ENCODE assay signal across 25 cellular contexts in the genomic region with DNA sequence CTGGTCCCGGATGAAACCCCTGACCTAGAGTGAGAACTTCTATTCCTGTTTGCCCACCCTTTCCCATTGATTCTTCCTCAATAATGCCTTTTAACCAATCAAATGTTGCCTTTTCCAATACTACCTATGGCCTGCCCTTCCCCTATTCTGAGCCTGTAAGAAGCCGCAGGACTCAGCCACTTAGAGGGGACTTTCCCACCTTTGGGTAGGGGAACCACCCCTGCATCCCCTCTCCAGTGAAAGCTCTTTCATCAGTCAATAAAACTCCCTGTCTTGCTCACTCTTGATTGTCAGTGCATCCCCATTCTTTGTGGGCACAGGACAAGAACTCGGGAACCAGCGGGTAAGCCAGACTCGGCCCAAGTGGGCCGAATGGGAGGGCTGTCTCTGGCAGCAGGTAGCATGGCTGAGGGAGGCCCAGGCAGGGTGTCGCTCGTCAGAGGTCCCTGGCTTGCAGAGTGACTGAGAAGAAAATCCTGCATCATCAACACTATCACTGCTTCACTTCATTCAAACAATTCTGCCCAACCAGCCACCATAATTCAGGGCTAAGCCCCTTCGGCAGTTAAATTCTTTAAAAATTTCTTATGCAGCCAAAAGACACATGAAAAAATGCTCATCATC. TPM values are rescaled to one million over a fixed set of nuclear protein-coding genes. Genes with fewer than 3 reads are reported as not detected.
DNase-seq lines count a peak whose midpoint lies in the region; ATAC-seq and TF ChIP-seq lines count a peak whose summit lies in the region.
"Had no signal": no experiment of that assay in that cellular context is flagged by ENCODE, and none has a peak within 500 bp of the region (broad histone marks: within the 10 kb centered on the region; RNA-seq: fewer than 3 reads in every experiment).

No MANE protein-coding gene starts in this region.

- no peak overlapping the region for H3K27ac ChIP-seq in right lobe of liver
- H3K27ac ChIP-seq in stomach, result no peak overlapping the region
- H3K27ac ChIP-seq in heart left ventricle, result no peak overlapping the region

- no peaks in the 10 kb centered on the region for H3K9me3 Mint-ChIP-seq in natural killer cell treated with Interleukin-12 subunit alpha and Interleukin-12 subunit beta and Interleukin-15 and Interleukin-18, amount 100 ng/mL, for 72 hours
- H3K9me3 Mint-ChIP-seq in natural killer cell, result no peaks in the 10 kb centered on the region
- H3K9me3 Mint-ChIP-seq in stimulated activated naive B cell treated with anti-CD40 and anti-IgM and Interleukin-4, amounts not matched to agents 10 μg/mL and 1 μg/mL and 100 μg/mL, for 72 hours, result no peaks in the 10 kb centered on the region
- H3K9me3 Mint-ChIP-seq: GM23338, T-cell, type B pancreatic cell had no signal

- peaks cover 7 to 10% of the 10 kb centered on the region in 2 donors for H3K4me1 Mint-ChIP-seq in natural killer cell treated with Interleukin-12 subunit alpha and Interleukin-12 subunit beta and Interleukin-15 and Interleukin-18, amount 100 ng/mL, for 72 hours (ENCODE audit: low read depth in 2 of 2)
- H3K4me1 Mint-ChIP-seq in natural killer cell, result peaks cover 5 to 19% of the 10 kb centered on the region in 2 donors
- H3K4me1 Mint-ChIP-seq in stimulated activated naive B cell treated with anti-CD40 and anti-IgM and Interleukin-4, amounts not matched to agents 10 μg/mL and 1 μg/mL and 100 μg/mL, for 72 hours, result peaks cover 14 to 19% of the 10 kb centered on the region in 2 donors
- H3K4me1 Mint-ChIP-seq: CD14-positive monocyte, GM23338 had no signal

- no peak for TF ChIP-seq EP300 in stomach (IDR thresholded peaks at IDR 0.05)

- H3K27me3 ChIP-seq in right lobe of liver, result no peaks in the 10 kb centered on the region
- no peaks in the 10 kb centered on the region for H3K27me3 ChIP-seq in stomach
- no peaks in the 10 kb centered on the region for H3K27me3 ChIP-seq in heart left ventricle

- peak overlapping the region in 1 of 2 donors; percentile 73 for H3K27ac Mint-ChIP-seq in natural killer cell treated with Interleukin-12 subunit alpha and Interleukin-12 subunit beta and Interleukin-15 and Interleukin-18, amount 100 ng/mL, for 72 hours
- no peak overlapping the region for H3K27ac Mint-ChIP-seq in natural killer cell
- peak overlapping the region; percentile 67 for H3K27ac Mint-ChIP-seq in stimulated activated naive B cell treated with anti-CD40 and anti-IgM and Interleukin-4, amounts not matched to agents 10 μg/mL and 1 μg/mL and 100 μg/mL, for 72 hours
- H3K27ac Mint-ChIP-seq: CD14-positive monocyte, GM23338, T-cell, type B pancreatic cell had no signal

- TF ChIP-seq POLR2A in right lobe of liver (IDR thresholded peaks at IDR 0.05), result no peak
- TF ChIP-seq POLR2A in stomach (IDR thresholded peaks at IDR 0.05), result no peak
- TF ChIP-seq POLR2A in heart left ventricle (IDR thresholded peaks at IDR 0.05), result no peak

- H3K4me1 ChIP-seq in right lobe of liver (no peaks in the 10 kb centered on the region), stomach (peaks cover 0 to 6% (median 0%) of the 10 kb centered on the region in 4 donors), heart left ventricle (peaks cover 0 to under 1% (median 0%) of the 10 kb centered on the region in 12 donors)

- ATAC-seq in natural killer cell treated with Interleukin-12 subunit alpha and Interleukin-12 subunit beta and Interleukin-15 and Interleukin-18, amount 100 ng/mL, for 72 hours, result peak; percentile 62 to 77
- ATAC-seq in natural killer cell, result no peak
- peak; percentile 67 for ATAC-seq in HG02938 (IDR thresholded peaks at IDR 0.05; ENCODE audit: unreplicated experiment)
- peak; percentile 84 to 91 for ATAC-seq in stimulated activated naive B cell treated with anti-CD40 and anti-IgM and Interleukin-4, amounts not matched to agents 10 μg/mL and 1 μg/mL and 100 μg/mL, for 72 hours (replicated peaks)
- no peak for ATAC-seq in right lobe of liver
- ATAC-seq in heart left ventricle, result no peak
- ATAC-seq: GM23338, left colon, T-cell had no signal

- no peak overlapping the region for H3K4me3 ChIP-seq in right lobe of liver
- H3K4me3 ChIP-seq in stomach, result no peak overlapping the region
- H3K4me3 ChIP-seq in heart left ventricle, result no peak overlapping the region
- H3K4me3 ChIP-seq: GM23338 had no signal

- no peaks in the 10 kb centered on the region for H3K27me3 Mint-ChIP-seq in natural killer cell treated with Interleukin-12 subunit alpha and Interleukin-12 subunit beta and Interleukin-15 and Interleukin-18, amount 100 ng/mL, for 72 hours
- H3K27me3 Mint-ChIP-seq in natural killer cell (ENCODE audit: low read depth in 2 of 2), result no peaks in the 10 kb centered on the region
- H3K27me3 Mint-ChIP-seq in stimulated activated naive B cell treated with anti-CD40 and anti-IgM and Interleukin-4, amounts not matched to agents 10 μg/mL and 1 μg/mL and 100 μg/mL, for 72 hours, result no peaks in the 10 kb centered on the region
- H3K27me3 Mint-ChIP-seq: T-cell, type B pancreatic cell had no signal

- H3K9me3 ChIP-seq in right lobe of liver, result no peaks in the 10 kb centered on the region
- no peaks in the 10 kb centered on the region for H3K9me3 ChIP-seq in stomach
- no peaks in the 10 kb centered on the region for H3K9me3 ChIP-seq in heart left ventricle

- no peak overlapping the region for H3K4me3 Mint-ChIP-seq in natural killer cell treated with Interleukin-12 subunit alpha and Interleukin-12 subunit beta and Interleukin-15 and Interleukin-18, amount 100 ng/mL, for 72 hours
- H3K4me3 Mint-ChIP-seq in natural killer cell, result no peak overlapping the region
- H3K4me3 Mint-ChIP-seq in stimulated activated naive B cell treated with anti-CD40 and anti-IgM and Interleukin-4, amounts not matched to agents 10 μg/mL and 1 μg/mL and 100 μg/mL, for 72 hours, result no peak overlapping the region
- H3K4me3 Mint-ChIP-seq: CD14-positive monocyte, GM23338, T-cell, type B pancreatic cell had no signal

- H3K36me3 Mint-ChIP-seq in natural killer cell treated with Interleukin-12 subunit alpha and Interleukin-12 subunit beta and Interleukin-15 and Interleukin-18, amount 100 ng/mL, for 72 hours, result peaks cover 27% of the 10 kb centered on the region
- H3K36me3 Mint-ChIP-seq in natural killer cell, result peaks cover 33% of the 10 kb centered on the region
- peaks cover 50 to 63% of the 10 kb centered on the region in 2 donors for H3K36me3 Mint-ChIP-seq in stimulated activated naive B cell treated with anti-CD40 and anti-IgM and Interleukin-4, amounts not matched to agents 10 μg/mL and 1 μg/mL and 100 μg/mL, for 72 hours

- TF ChIP-seq CTCF in natural killer cell (IDR thresholded peaks at IDR 0.05), result no peak
- no peak for TF ChIP-seq CTCF in GM20000 (IDR thresholded peaks at IDR 0.05; ENCODE audit: extremely low read depth, missing control alignments)
- TF ChIP-seq CTCF in right lobe of liver (IDR thresholded peaks at IDR 0.05), result no peak
- TF ChIP-seq CTCF in stomach (IDR thresholded peaks at IDR 0.05), result no peak
- no peak for TF ChIP-seq CTCF in heart left ventricle (IDR thresholded peaks at IDR 0.05)

- no peak for DNase-seq in natural killer cell treated with Interleukin-12 subunit alpha and Interleukin-12 subunit beta and Interleukin-15 and Interleukin-18, amount 100 ng/mL, for 72 hours (ENCODE audit: low spot score)
- DNase-seq in natural killer cell, result no peak
- DNase-seq in GM20000 (ENCODE audit: low spot score), result peak; percentile 23
- DNase-seq in stimulated activated naive B cell treated with anti-CD40 and anti-IgM and Interleukin-4, amounts not matched to agents 10 μg/mL and 1 μg/mL and 100 μg/mL, for 72 hours, result peak; percentile 13
- no peak for DNase-seq in right lobe of liver
- DNase-seq in stomach, result no peak
- DNase-seq in heart left ventricle, result no peak
- DNase-seq: dermis blood vessel endothelial cell; GF-D8; left colon; midbrain; NCI-H1105; NCI-H526 treated with DMSO at 0.1 percent for 48 hours; retina; SHP77; stimulated activated naive CD4-positive, alpha-beta T cell; T-cell had no signal

- H3K36me3 ChIP-seq in right lobe of liver, result peaks cover 0 to 44% (median 10%) of the 10 kb centered on the region in 4 donors
- peaks cover 30 to 92% (median 84%) of the 10 kb centered on the region in 4 donors for H3K36me3 ChIP-seq in stomach
- peaks cover 0 to 90% (median 82%) of the 10 kb centered on the region in 9 donors for H3K36me3 ChIP-seq in heart left ventricle

- 100% methylated on average over 5 of the region's 9 CpGs for WGBS in right lobe of liver (ENCODE audit: insufficient coverage, low coverage, low lambda C conversion rate, missing lambda C conversion rate)
- WGBS in stomach, 5 donors, result 95 to 98% (median 96%) methylated on average over 9 of the region's 9 CpGs
- 97 to 99% (median 98%) methylated on average over 5 to 9 of the region's 9 CpGs for WGBS in heart left ventricle, 4 donors

- intact Hi-C loops in natural killer cell (cut with micrococcal nuclease), result no loop called here
- intact Hi-C loops in right lobe of liver (cut with DNase I), result no loop called here
- intact Hi-C loops in stomach (cut with DNase I; ENCODE audit: low total_unique reads), result no loop called here
- intact Hi-C loops in heart left ventricle (cut with DNase I), result no loop called here

RNA-seq across cellular contexts. Expression of gene LDHAL6A, which starts 30.4 kb away (rescaled TPM):
- total RNA-seq in natural killer cell treated with Interleukin-12 subunit alpha and Interleukin-12 subunit beta and Interleukin-15 and Interleukin-18, amount 100 ng/mL, for 72 hours, result not detected
- total RNA-seq in natural killer cell (under 1 TPM; 0.15 to 0.82 (median 0.72) TPM), right lobe of liver (not detected), stomach (not detected), heart left ventricle (not detected)
- polyA plus RNA-seq in stomach (not detected), heart left ventricle (not detected)
- total RNA-seq: activated CD8-positive, alpha-beta memory T cell treated with anti-CD3 and anti-CD28 coated beads for 36 hours; dermis blood vessel endothelial cell; epithelial cell of proximal tubule; HT-29; left colon; OCI-LY7 had no signal
- polyA plus RNA-seq: CD14-positive monocyte had no signal

RNA-seq across cellular contexts. Expression of gene TSG101, which starts 40.7 kb away (rescaled TPM):
- 10 to 100 TPM; 25.3 to 38.7 TPM for total RNA-seq in natural killer cell treated with Interleukin-12 subunit alpha and Interleukin-12 subunit beta and Interleukin-15 and Interleukin-18, amount 100 ng/mL, for 72 hours
- total RNA-seq in natural killer cell (10 to 100 TPM; 22.7 to 35.2 (median 23.0) TPM), right lobe of liver (10 to 100 TPM; 15.8 to 68.0 (median 25.7) TPM), stomach (100 to 1,000 TPM in 1 of 5 donors, 10 to 100 TPM in 4; 30.3 to 125 (median 68.8) TPM), heart left ventricle (100 to 1,000 TPM in 2 of 9 donors, 10 to 100 TPM in 7; 58.6 to 156 (median 69.1) TPM)
- polyA plus RNA-seq in stomach (10 to 100 TPM; 38.0 to 86.1 (median 57.0) TPM), heart left ventricle (10 to 100 TPM; 33.1 to 95.0 TPM)

Comparison
In these comparisons a context has a peak if more than half of its experiments do, and no peak if none do; other contexts are left out.
1. ATAC-seq: peak in natural killer cell treated with Interleukin-12 subunit alpha and Interleukin-12 subunit beta and Interleukin-15 and Interleukin-18, amount 100 ng/mL, for 72 hours (2 of 2), HG02938 (single experiment) and stimulated activated naive B cell treated with anti-CD40 and anti-IgM and Interleukin-4, amounts not matched to agents 10 μg/mL and 1 μg/mL and 100 μg/mL, for 72 hours (2 of 2); none in natural killer cell (0 of 3), right lobe of liver (0 of 4) and heart left ventricle (0 of 4).
2. DNase-seq: peak in GM20000 (single experiment) and stimulated activated naive B cell treated with anti-CD40 and anti-IgM and Interleukin-4, amounts not matched to agents 10 μg/mL and 1 μg/mL and 100 μg/mL, for 72 hours (single experiment); none in natural killer cell treated with Interleukin-12 subunit alpha and Interleukin-12 subunit beta and Interleukin-15 and Interleukin-18, amount 100 ng/mL, for 72 hours (single experiment), natural killer cell (single experiment), right lobe of liver (0 of 3), stomach (single experiment) and heart left ventricle (0 of 5).